In the genomic region with DNA sequence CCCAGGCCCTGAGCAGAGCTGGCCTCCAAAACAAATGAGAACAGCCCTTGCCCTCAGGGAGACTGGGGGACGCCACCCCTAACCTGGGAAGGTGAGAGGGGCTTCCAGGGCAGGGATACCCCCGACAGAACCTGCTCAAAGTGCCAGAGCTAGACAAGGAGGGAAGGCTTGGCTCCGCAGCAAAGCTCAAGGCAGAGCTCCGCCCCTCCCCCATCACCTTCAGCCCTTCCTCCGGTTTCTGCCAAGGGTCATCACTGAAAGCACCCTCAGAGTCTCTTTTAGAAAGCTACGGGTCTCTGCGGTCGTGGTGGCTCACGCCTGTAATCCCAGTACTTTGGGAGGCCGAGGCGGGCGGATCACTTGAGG, we compare ENCODE assay signal across 8 cellular contexts.
A peak's percentile ranks its signal among the peaks of the same experiment; 100 is the strongest.
DNase-seq lines count a peak whose midpoint lies in the region; ATAC-seq and TF ChIP-seq lines count a peak whose summit lies in the region.

No MANE protein-coding gene starts in this region.

- TF ChIP-seq POLR2A in heart left ventricle (IDR thresholded peaks at IDR 0.05) (no peak), tibial nerve (IDR thresholded peaks at IDR 0.05) (no peak)

- TF ChIP-seq CTCF in heart left ventricle (IDR thresholded peaks at IDR 0.05) (no peak), tibial nerve (IDR thresholded peaks at IDR 0.05) (no peak)

- DNase-seq in heart left ventricle (no peak), cardiac septum (ENCODE audit: low spot score) (no peak), SKM-1 treated with dmso at 0.1 percent for 144 hours (lab: John Stamatoyannopoulos, UW; ENCODE audit: unreplicated experiment) (peak; percentile 31), iPS-NIHi11 (ENCODE audit: low spot score) (peak; percentile 70), tibial nerve (ENCODE audit: low spot score in 2 of 2) (no peak), AG20443 (ENCODE audit: low spot score) (no peak)
- no peak for DNase-seq in stimulated activated naive CD4-positive, alpha-beta T cell (lab: John Stamatoyannopoulos, UW)

- no peak for TF ChIP-seq EP300 in tibial nerve (IDR thresholded peaks at IDR 0.05)

- H3K9me3 ChIP-seq in heart left ventricle (no peaks in the 10 kb centered on the region), tibial nerve (no peaks in the 10 kb centered on the region)

- H3K27me3 ChIP-seq in heart left ventricle (peaks cover 0 to 20% (median 4%) of the 10 kb centered on the region in 9 donors), tibial nerve (peaks cover 0 to 27% of the 10 kb centered on the region in 2 donors)

- ATAC-seq in heart left ventricle = peak in 1 of 4 donors; percentile 23
- no peak for ATAC-seq in HG03378 (IDR thresholded peaks at IDR 0.05; ENCODE audit: unreplicated experiment)

- 74 to 76% (median 74%) methylated on average over 11 to 12 of the region's 12 CpGs for WGBS in heart left ventricle, 4 donors
- WGBS in tibial nerve, 2 donors = 50 to 60% methylated on average over 12 of the region's 12 CpGs

- H3K4me1 ChIP-seq in heart left ventricle (peaks cover 0 to 34% (median 3%) of the 10 kb centered on the region in 12 donors), tibial nerve (peaks cover 0 to 21% (median 7%) of the 10 kb centered on the region in 4 donors)

- H3K4me3 ChIP-seq in heart left ventricle = peak overlapping the region in 7 of 12 donors; percentile 45 to 68 (median 55)
- peak overlapping the region in 3 of 4 donors; percentile 22 to 51 (median 41) for H3K4me3 ChIP-seq in tibial nerve

- H3K36me3 ChIP-seq in heart left ventricle (no peaks in the 10 kb centered on the region), tibial nerve (no peaks in the 10 kb centered on the region)

- intact Hi-C loops in heart left ventricle (cut with DNase I) = loop anchor here in 9 of 10 donors (1.0 to 5.0 kb wide), 6 partner anchors 68 to 528 kb away; a partner anchor contains a TSS
- intact Hi-C loops in cardiac septum (cut with DNase I) = loop anchor here (2.0 kb wide), 1 partner anchor 71 kb away; no protein-coding TSS in a partner anchor

- H3K27ac ChIP-seq in heart left ventricle = no peak overlapping the region
- H3K27ac ChIP-seq in tibial nerve = no peak overlapping the region

Comparison
In these comparisons a context has a peak if more than half of its experiments do, and no peak if none do; other contexts are left out.
1. DNase-seq: peak in SKM-1 treated with dmso at 0.1 percent for 144 hours (single experiment) and iPS-NIHi11 (single experiment); none in heart left ventricle (0 of 5), cardiac septum (single experiment), tibial nerve (0 of 2), stimulated activated naive CD4-positive, alpha-beta T cell (0 of 6) and AG20443 (single experiment).